Comparison of ENCODE assay signal across 34 cellular contexts in the genomic region with DNA sequence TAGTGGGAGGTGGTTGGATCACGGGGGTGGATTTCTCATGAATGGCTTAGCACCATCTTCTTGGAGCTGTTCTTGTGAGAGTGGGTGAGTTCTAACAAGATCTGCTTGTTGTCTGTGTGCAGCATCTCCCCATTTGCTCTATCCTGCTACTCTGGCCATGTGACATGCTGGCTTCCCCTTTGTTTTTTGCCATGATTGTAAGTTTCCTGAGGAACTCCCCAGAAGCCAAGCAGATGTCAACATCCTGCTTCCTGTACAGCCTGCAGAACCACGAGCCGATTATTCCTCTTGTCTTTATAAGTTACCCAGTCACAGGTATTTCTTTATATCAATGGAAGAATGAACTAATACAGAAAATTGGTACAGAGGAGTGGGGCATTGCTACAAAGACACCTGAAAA. TPM values are rescaled to one million over a fixed set of nuclear protein-coding genes. Genes with fewer than 3 reads are reported as not detected.
"Had no signal": no experiment of that assay in that cellular context is flagged by ENCODE, and none has a peak within 500 bp of the region (broad histone marks: within the 10 kb centered on the region; RNA-seq: fewer than 3 reads in every experiment).

No MANE protein-coding gene starts in this region.

- H3K4me1 Mint-ChIP-seq: brain had no signal

- H3K27me3 ChIP-seq: adrenal gland, ascending aorta, cardiac muscle cell, colonic mucosa, gastrocnemius medialis, pancreas, upper lobe of right lung had no signal

- H3K9me3 Mint-ChIP-seq: activated naive CD8-positive, alpha-beta T cell treated with anti-CD3 and anti-CD28 coated beads for 36 hours had no signal

- DNase-seq: activated CD4-positive, alpha-beta T cell treated with anti-CD3 and anti-CD28 coated beads, Interleukin-2, amount 50 U/mL, for 1 hour; activated CD4-positive, CD25-positive, alpha-beta regulatory T cell treated with anti-CD3 and anti-CD28 coated beads, Interleukin-2, amount 50 U/mL, for 72 hours; activated CD8-positive, alpha-beta memory T cell treated with anti-CD3 and anti-CD28 coated beads, Interleukin-2, amount 10 ng/mL, durations not matched to agents 7 days and 5 days; activated CD8-positive, alpha-beta T cell treated with anti-CD3 and anti-CD28 coated beads for 36 hours; activated naive CD4-positive, alpha-beta T cell; activated naive CD8-positive, alpha-beta T cell treated with anti-CD3 and anti-CD28 coated beads for 36 hours; activated T-cell treated with anti-CD3 and anti-CD28 coated beads for 4 hours; activated T-cell treated with anti-CD3 and anti-CD28 coated beads, Interleukin-2, amount 50 U/mL, for 72 hours; adrenal gland; cerebellar nuclear complex; colonic mucosa; dorsolateral prefrontal cortex; effector memory CD4-positive, alpha-beta T cell; erythroblast; gastrocnemius medialis; glutamatergic neuron; left lung; lower lobe of right lung; mesenchymal stem cell; naive thymus-derived CD8-positive, alpha-beta T cell; pancreas; psoas muscle; sigmoid colon; small intestine; stimulated activated CD4-positive, alpha-beta T cell treated with anti-CD3 and anti-CD28 coated beads, Interleukin-4, amount 100 ng/mL, for 4 hours; stimulated activated naive B cell treated with anti-CD40 and anti-IgM and Interleukin-4, amounts not matched to agents 10 μg/mL and 1 μg/mL and 100 μg/mL, for 72 hours; T-helper 17 cell; T1000; tibial artery; upper lobe of right lung had no signal

- H3K9me3 ChIP-seq: adrenal gland, ascending aorta, colonic mucosa, gastrocnemius medialis, lower lobe of right lung, pancreas, psoas muscle, suprapubic skin had no signal

- H3K36me3 Mint-ChIP-seq: activated CD8-positive, alpha-beta memory T cell treated with anti-CD3 and anti-CD28 coated beads, Interleukin-2, amount 10 ng/mL, durations not matched to agents 7 days and 5 days; activated naive CD8-positive, alpha-beta T cell treated with anti-CD3 and anti-CD28 coated beads for 36 hours; brain had no signal

- H3K27ac Mint-ChIP-seq: activated CD8-positive, alpha-beta memory T cell treated with anti-CD3 and anti-CD28 coated beads, Interleukin-2, amount 10 ng/mL, durations not matched to agents 7 days and 5 days; activated CD8-positive, alpha-beta T cell treated with anti-CD3 and anti-CD28 coated beads for 36 hours; activated naive CD8-positive, alpha-beta T cell treated with anti-CD3 and anti-CD28 coated beads for 36 hours; activated T-cell treated with anti-CD3 and anti-CD28 coated beads, Interleukin-2, amount 50 U/mL, for 72 hours; brain; naive thymus-derived CD8-positive, alpha-beta T cell; stimulated activated naive B cell treated with anti-CD40 and anti-IgM and Interleukin-4, amounts not matched to agents 10 μg/mL and 1 μg/mL and 100 μg/mL, for 72 hours; T-helper 17 cell had no signal

- H3K4me3 Mint-ChIP-seq: activated CD8-positive, alpha-beta memory T cell treated with anti-CD3 and anti-CD28 coated beads, Interleukin-2, amount 10 ng/mL, durations not matched to agents 7 days and 5 days; activated CD8-positive, alpha-beta T cell treated with anti-CD3 and anti-CD28 coated beads for 36 hours; activated naive CD8-positive, alpha-beta T cell treated with anti-CD3 and anti-CD28 coated beads for 36 hours; activated T-cell treated with anti-CD3 and anti-CD28 coated beads, Interleukin-2, amount 50 U/mL, for 72 hours; brain; naive thymus-derived CD8-positive, alpha-beta T cell; stimulated activated naive B cell treated with anti-CD40 and anti-IgM and Interleukin-4, amounts not matched to agents 10 μg/mL and 1 μg/mL and 100 μg/mL, for 72 hours; T-helper 17 cell had no signal

- ATAC-seq: activated CD8-positive, alpha-beta memory T cell treated with anti-CD3 and anti-CD28 coated beads, Interleukin-2, amount 10 ng/mL, durations not matched to agents 7 days and 5 days; activated CD8-positive, alpha-beta T cell treated with anti-CD3 and anti-CD28 coated beads for 36 hours; activated T-cell treated with anti-CD3 and anti-CD28 coated beads, Interleukin-2, amount 50 U/mL, for 72 hours; gastrocnemius medialis; naive thymus-derived CD8-positive, alpha-beta T cell; psoas muscle; stimulated activated naive B cell treated with anti-CD40 and anti-IgM and Interleukin-4, amounts not matched to agents 10 μg/mL and 1 μg/mL and 100 μg/mL, for 72 hours; T-helper 17 cell had no signal

- H3K4me3 ChIP-seq: adrenal gland, ascending aorta, cardiac muscle cell, colonic mucosa, dorsolateral prefrontal cortex, gastrocnemius medialis, left lung, lower lobe of right lung, pancreas, psoas muscle, sigmoid colon, suprapubic skin, tibial artery, upper lobe of right lung had no signal

- H3K36me3 ChIP-seq: adrenal gland, ascending aorta, cardiac muscle cell, colonic mucosa, gastrocnemius medialis, left lung, lower lobe of right lung, pancreas, sigmoid colon, suprapubic skin, tibial artery, upper lobe of right lung had no signal

- H3K4me1 ChIP-seq: adrenal gland, ascending aorta, colonic mucosa, gastrocnemius medialis, pancreas, psoas muscle, sigmoid colon, suprapubic skin, tibial artery, upper lobe of right lung had no signal

- H3K27ac ChIP-seq: adrenal gland, ascending aorta, cardiac muscle cell, colonic mucosa, dorsolateral prefrontal cortex, gastrocnemius medialis, lower lobe of right lung, pancreas, psoas muscle, sigmoid colon, suprapubic skin, tibial artery, upper lobe of right lung had no signal

- H3K27me3 Mint-ChIP-seq: activated CD8-positive, alpha-beta T cell treated with anti-CD3 and anti-CD28 coated beads for 36 hours; activated naive CD8-positive, alpha-beta T cell treated with anti-CD3 and anti-CD28 coated beads for 36 hours had no signal

RNA-seq across cellular contexts. Expression of gene SIGLEC12, which starts 2.3 kb away (rescaled TPM):
- polyA plus RNA-seq: cardiac muscle cell, pancreas had no signal

RNA-seq across cellular contexts. Expression of gene CEACAM18, which starts 25.6 kb away (rescaled TPM):
- polyA plus RNA-seq: adrenal gland; cardiac muscle cell; naive thymus-derived CD8-positive, alpha-beta T cell; pancreas; psoas muscle; sigmoid colon had no signal

RNA-seq across cellular contexts. Expression of gene SIGLEC6, which starts 27.6 kb away (rescaled TPM):
- polyA plus RNA-seq: adrenal gland; cardiac muscle cell; naive thymus-derived CD8-positive, alpha-beta T cell had no signal

RNA-seq across cellular contexts. Expression of gene SIGLEC8, which starts 45.6 kb away (rescaled TPM):
- polyA plus RNA-seq: cardiac muscle cell; naive thymus-derived CD8-positive, alpha-beta T cell had no signal
